8 cellular contexts compared by ENCODE assay signal in the genomic region with DNA sequence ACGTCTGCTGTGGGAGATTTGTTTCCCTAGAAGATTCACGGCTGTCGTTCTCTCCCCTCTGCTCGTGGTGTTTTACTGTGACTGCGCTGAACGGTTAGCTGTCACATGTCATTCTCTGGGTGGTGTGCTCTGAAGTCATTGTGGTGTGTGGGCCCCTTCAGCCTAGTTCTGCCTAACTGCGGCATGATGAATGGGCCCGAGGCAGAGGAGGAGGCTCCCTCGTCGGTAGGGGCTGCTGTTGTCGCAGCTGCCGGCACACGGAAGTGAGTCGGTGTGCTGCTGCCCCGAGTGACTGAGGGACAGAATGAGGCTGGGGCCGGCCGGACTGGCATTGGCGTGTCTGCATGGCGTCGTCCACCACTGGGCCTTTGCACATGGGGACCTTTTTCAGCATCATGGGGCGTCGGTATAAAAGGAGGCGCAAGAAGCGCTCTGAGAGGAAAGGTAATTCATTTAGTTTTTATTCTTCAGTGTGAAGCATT.
DNase-seq lines count a peak whose midpoint lies in the region; ATAC-seq and TF ChIP-seq lines count a peak whose summit lies in the region.

No MANE protein-coding gene starts in this region.

- no peaks in the 10 kb centered on the region for H3K9me3 ChIP-seq in Peyer's patch
- H3K9me3 ChIP-seq in Caco-2 = no peaks in the 10 kb centered on the region

- BruUV-seq in Caco-2 (replicated peaks; lab: Mats Ljungman, UMichigan) = no TSS peak

- peaks cover 2% of the 10 kb centered on the region for H3K27me3 ChIP-seq in GM06990 (replicated peaks; ENCODE audit: control insufficient read depth, insufficient read depth, low read length)
- no peaks in the 10 kb centered on the region for H3K27me3 ChIP-seq in Peyer's patch
- no peaks in the 10 kb centered on the region for H3K27me3 ChIP-seq in Caco-2 (replicated peaks; ENCODE audit: control insufficient read depth, insufficient read depth, low read length)

- no peaks in the 10 kb centered on the region for H3K27me3 Mint-ChIP-seq in Caco-2 (ENCODE audit: insufficient read depth, unreplicated experiment)

- H3K36me3 ChIP-seq in GM06990 (ENCODE audit: control insufficient read depth, insufficient read depth, low read length) (no peaks in the 10 kb centered on the region), Peyer's patch (no peaks in the 10 kb centered on the region), Caco-2 (ENCODE audit: control insufficient read depth, insufficient read depth, low read length) (no peaks in the 10 kb centered on the region; the same call in 1 of the 2 replicates)

- no peak overlapping the region for H3K27ac Mint-ChIP-seq in Caco-2 (ENCODE audit: unreplicated experiment)

- no peak overlapping the region for H3K4me3 Mint-ChIP-seq in Caco-2 (ENCODE audit: unreplicated experiment)

- H3K4me1 ChIP-seq in Peyer's patch (peaks cover 0 to 19% (median 6%) of the 10 kb centered on the region in 4 donors), Caco-2 (no peaks in the 10 kb centered on the region)

- peaks cover 11% of the 10 kb centered on the region for H3K9me3 Mint-ChIP-seq in Caco-2 (ENCODE audit: unreplicated experiment)

- no peaks in the 10 kb centered on the region for H3K4me1 Mint-ChIP-seq in Caco-2 (ENCODE audit: low read depth, unreplicated experiment)

- POLR2A ChIA-PET in Caco-2 (lab: Charles Lee) = interaction anchor here (0.6 kb wide), 1 partner anchor 84 kb away, joined by 3 read pairs; no protein-coding TSS in a partner anchor

- intact Hi-C loops in Caco-2 (cut with micrococcal nuclease; ENCODE audit: unreplicated experiment) = no loop called here

- no peak overlapping the region for H3K27ac ChIP-seq in Peyer's patch

- CTCF ChIA-PET in Caco-2 (lab: Charles Lee) = no interaction called here

- TF ChIP-seq CTCF in GM06990 (IDR thresholded peaks at IDR 0.05; ENCODE audit: insufficient read depth, low read length, poor library complexity, severe bottlenecking) (peak; percentile 61), Peyer's patch (IDR thresholded peaks at IDR 0.05) (peak in 5 of 6 experiments; percentile 15 to 47 (median 37)), Caco-2 (IDR thresholded peaks at IDR 0.05; ENCODE audit: insufficient read depth in 1 of 2, low read depth in 1 of 2, low read length in 1 of 2, severe bottlenecking in 1 of 2, unreplicated experiment in 1 of 2) (no peak)

- H3K36me3 Mint-ChIP-seq in Caco-2 (ENCODE audit: insufficient read depth, unreplicated experiment) = no peaks in the 10 kb centered on the region

- no peak for ATAC-seq in GM21526 (IDR thresholded peaks at IDR 0.05; ENCODE audit: low FRiP score, unreplicated experiment)

- no peak overlapping the region for H3K4me3 ChIP-seq in GM06990 (replicated peaks; ENCODE audit: low read depth, low read length)
- no peak overlapping the region for H3K4me3 ChIP-seq in Peyer's patch
- H3K4me3 ChIP-seq in Caco-2 (ENCODE audit: low read depth, low read length) = no peak overlapping the region

- TF ChIP-seq POLR2A in Peyer's patch (IDR thresholded peaks at IDR 0.05) = no peak

- DNase-seq in GM06990 (ENCODE audit: extremely low read depth, insufficient read length) (peak; percentile 78), Peyer's patch (peak in 2 of 3 donors; percentile 57 to 84), iPS-NIHi11 (ENCODE audit: low spot score) (peak; percentile 63), Caco-2 (no peak), 8988T (no peak)
- DNase-seq in activated T-helper 9 cell treated with anti-CD3 and anti-CD28 coated beads, Interleukin-2, amount 50 U/mL, for 16 hours (ENCODE audit: low read depth) = peak; percentile 41
- peak; percentile 44 to 63 for DNase-seq in stimulated activated CD4-positive, alpha-beta T cell treated with anti-CD3 and anti-CD28 coated beads, Interleukin-2, amount 100 ng/mL, for 48 hours

Comparison
In these comparisons a context has a peak if more than half of its experiments do, and no peak if none do; other contexts are left out.
1. DNase-seq: peak in GM06990 (single experiment), Peyer's patch (2 of 3), activated T-helper 9 cell treated with anti-CD3 and anti-CD28 coated beads, Interleukin-2, amount 50 U/mL, for 16 hours (single experiment), iPS-NIHi11 (single experiment) and stimulated activated CD4-positive, alpha-beta T cell treated with anti-CD3 and anti-CD28 coated beads, Interleukin-2, amount 100 ng/mL, for 48 hours (2 of 2); none in Caco-2 (0 of 2) and 8988T (single experiment).
2. CTCF ChIP-seq: peak in GM06990 (single experiment) and Peyer's patch (5 of 6); none in Caco-2 (0 of 2).